20 cellular contexts compared by ENCODE assay signal in genomic region chr2:234240917-234241316, GRCh38.
A peak's percentile ranks its signal among the peaks of the same experiment; 100 is the strongest.
DNase-seq lines count a peak whose midpoint lies in the region; ATAC-seq and TF ChIP-seq lines count a peak whose summit lies in the region.
"Had no signal": no experiment of that assay in that cellular context is flagged by ENCODE, and none has a peak within 500 bp of the region (broad histone marks: within the 10 kb centered on the region; RNA-seq: fewer than 3 reads in every experiment).

No MANE protein-coding gene starts in this region.

- peaks cover 13 to 52% of the 10 kb centered on the region in 2 experiments for H3K4me1 ChIP-seq in HCT116 (ENCODE audit: control insufficient read depth in 1 of 2, insufficient read depth in 2 of 2, low read length in 2 of 2)
- peaks cover 48% of the 10 kb centered on the region for H3K4me1 ChIP-seq in foreskin keratinocyte
- H3K4me1 ChIP-seq in gastrocnemius medialis = no peaks in the 10 kb centered on the region

- no peaks in the 10 kb centered on the region for H3K36me3 ChIP-seq in HCT116 (ENCODE audit: control insufficient read depth in 1 of 2, insufficient read depth in 2 of 2, low read length in 2 of 2)
- no peaks in the 10 kb centered on the region for H3K36me3 ChIP-seq in gastrocnemius medialis
- H3K36me3 ChIP-seq: transverse colon had no signal

- H3K4me2 ChIP-seq in HCT116 (ENCODE audit: low read length) = peak overlapping the region; percentile 49

- H3K27ac ChIP-seq in HCT116 (ENCODE audit: low read depth, low read length) (no peak overlapping the region), foreskin keratinocyte (peak overlapping the region; percentile 94), gastrocnemius medialis (no peak overlapping the region)
- H3K27ac ChIP-seq: transverse colon had no signal

- TF ChIP-seq CTCF in HCT116 (IDR thresholded peaks at IDR 0.05 in 2 of 3, conservative IDR thresholded peaks at IDR 0.05 in 1 of 3; ENCODE audit: borderline replicate concordance in 1 of 3, insufficient read depth in 1 of 3, low read depth in 2 of 3, low read length in 2 of 3) (no peak), foreskin keratinocyte (conservative IDR thresholded peaks at IDR 0.05) (no peak), gastrocnemius medialis (IDR thresholded peaks at IDR 0.05 in 4 of 5, conservative IDR thresholded peaks at IDR 0.05 in 1 of 5) (no peak)

- no peaks in the 10 kb centered on the region for H3K9me3 ChIP-seq in HCT116 (ENCODE audit: control insufficient read depth in 1 of 2, insufficient read depth in 1 of 2, low read depth in 1 of 2, low read length in 2 of 2)
- no peaks in the 10 kb centered on the region for H3K9me3 ChIP-seq in gastrocnemius medialis
- H3K9me3 ChIP-seq: transverse colon had no signal

- POLR2A ChIA-PET in HCT116 (lab: Charles Lee) = interaction anchor here (1.1 kb wide), 1 partner anchor 9 kb away, joined by 4 read pairs; no protein-coding TSS in a partner anchor

- H3K79me2 ChIP-seq in HCT116 (ENCODE audit: insufficient read depth, low read length) = no peaks in the 10 kb centered on the region

- TF ChIP-seq RAD21 in HCT116 (IDR thresholded peaks at IDR 0.05; ENCODE audit: low read depth) = no peak

- no peak overlapping the region for H2AFZ ChIP-seq in HCT116 (ENCODE audit: low read depth, low read length, poor library complexity, severe bottlenecking)

- TF ChIP-seq POLR2A in HCT116 (IDR thresholded peaks at IDR 0.05; ENCODE audit: borderline replicate concordance, extremely low read depth, insufficient read depth, insufficient read length) (no peak), gastrocnemius medialis (IDR thresholded peaks at IDR 0.05) (no peak)

- H3K9ac ChIP-seq in HCT116 (ENCODE audit: low read length) = 0 out of 2 replicates have a peak overlapping the region, but pooled peaks have one; percentile 0

- ATAC-seq in HCT116 (peak; percentile 50), SK-N-SH treated with all-trans-retinoic acid at 6 μM for 48 hours (peak; percentile 32; the same call in 2 of the 3 replicates), foreskin keratinocyte (peak; percentile 80), GM18909 (IDR thresholded peaks at IDR 0.05; ENCODE audit: poor library complexity, unreplicated experiment) (no peak), gastrocnemius medialis (no peak), GM18861 (IDR thresholded peaks at IDR 0.05; ENCODE audit: unreplicated experiment) (no peak)
- ATAC-seq: activated T-cell treated with anti-CD3 and anti-CD28 coated beads, Interleukin-2, amount 50 U/mL, for 4 hours; right cardiac atrium; stimulated activated effector memory CD8-positive, alpha-beta T cell treated with anti-CD3 and anti-CD28 coated beads, Interleukin-12 subunit alpha, Interleukin-12 subunit beta, amount 100 ng/mL, for 72 hours had no signal

- no peak overlapping the region; a peak in 1 of 4 replicates for H3K4me3 ChIP-seq in HCT116 (replicated peaks in 1 of 2; ENCODE audit: low read depth in 1 of 2, low read length in 2 of 2)
- H3K4me3 ChIP-seq in gastrocnemius medialis = no peak overlapping the region
- H3K4me3 ChIP-seq: lung, transverse colon had no signal

- RAD21 ChIA-PET in HCT116 (lab: Charles Lee; ENCODE audit: low non-redundant PET in 1 of 2, low total read pairs in 2 of 2, uncharacterized antibody in 2 of 2, unreplicated experiment in 2 of 2) = no interaction called here

- intact Hi-C loops in HCT116 (cut with micrococcal nuclease) = no loop called here
- intact Hi-C loops in gastrocnemius medialis (cut with DNase I; ENCODE audit: low total_unique reads) = no loop called here

- H3K9me2 ChIP-seq in HCT116 (ENCODE audit: insufficient read depth) = no peaks in the 10 kb centered on the region

- CTCF ChIA-PET in HCT116 (lab: Charles Lee) = no interaction called here

- no TSS peak for BruUV-seq in HCT116 (replicated peaks; lab: Mats Ljungman, UMichigan)

- in situ Hi-C loops in gastrocnemius medialis (cut with MboI; ENCODE audit: low sequenced_read_pairs in 4 of 4) = no loop called here

- H3K27me3 ChIP-seq in HCT116 (ENCODE audit: insufficient read depth, low read length) (no peaks in the 10 kb centered on the region), foreskin keratinocyte (no peaks in the 10 kb centered on the region), gastrocnemius medialis (no peaks in the 10 kb centered on the region)
- H3K27me3 ChIP-seq: transverse colon had no signal

- H4K20me1 ChIP-seq in HCT116 (ENCODE audit: insufficient read depth) = no peaks in the 10 kb centered on the region

- peak; percentile 93 for DNase-seq in A172 (ENCODE audit: low spot score)
- DNase-seq in HCT116 (ENCODE audit: low read depth, low spot score) = no peak
- peak; percentile 81 to 90 for DNase-seq in foreskin keratinocyte
- no peak for DNase-seq in gastrocnemius medialis
- no peak for DNase-seq in stimulated activated CD8-positive, alpha-beta memory T cell treated with anti-CD3 and anti-CD28 coated beads, Interleukin-4, amount 100 ng/mL, for 48 hours
- DNase-seq: 8988T; activated CD4-positive, alpha-beta T cell treated with anti-CD3 and anti-CD28 coated beads for 1 hour; activated T-cell treated with anti-CD3 and anti-CD28 coated beads, Interleukin-2, amount 50 U/mL, for 4 hours; Calu3; H9; MM.1S; NCI-H2081; right cardiac atrium; stimulated activated CD4-positive, alpha-beta T cell treated with anti-CD3 and anti-CD28 coated beads, Interleukin-4, amount 100 ng/mL, for 4 hours; transverse colon had no signal

TF ChIP-seq in HCT116, 20 proteins besides CTCF, POLR2A, EP300 and RAD21 (continues in another document):
- TF ChIP-seq JUND (IDR thresholded peaks at IDR 0.05) (no peak), YY1 (IDR thresholded peaks at IDR 0.05; ENCODE audit: extremely low read depth, insufficient replicate concordance, low read depth, low read length) (no peak), ZNF274 (IDR thresholded peaks at IDR 0.05; ENCODE audit: low read depth, low read length) (no peak), SP1 (IDR thresholded peaks at IDR 0.05; ENCODE audit: low read depth) (no peak), EGR1 (IDR thresholded peaks at IDR 0.05; ENCODE audit: low read depth) (no peak), MAX (IDR thresholded peaks at IDR 0.05) (no peak), EZH2 (IDR thresholded peaks at IDR 0.05) (no peak), CEBPB (IDR thresholded peaks at IDR 0.05; ENCODE audit: low read depth) (no peak), SIN3A (IDR thresholded peaks at IDR 0.05; ENCODE audit: low read depth) (no peak), CBX3 (IDR thresholded peaks at IDR 0.05; ENCODE audit: low read depth) (no peak), FOSL1 (IDR thresholded peaks at IDR 0.05; ENCODE audit: low read depth) (no peak), SRF (IDR thresholded peaks at IDR 0.05; ENCODE audit: low read depth) (no peak), EZH2phosphoT487 (IDR thresholded peaks at IDR 0.05; ENCODE audit: borderline replicate concordance) (no peak)

TF ChIP-seq in SK-N-SH treated with all-trans-retinoic acid at 6 μM for 48 hours, 23 proteins besides CTCF, POLR2A, EP300 and RAD21 (continues in another document):
- TF ChIP-seq OSR1 (CRISPR knock-in tag; IDR thresholded peaks at IDR 0.05) (no peak), SNAI2 (CRISPR knock-in tag; IDR thresholded peaks at IDR 0.05) (no peak), ESRRG (CRISPR knock-in tag; IDR thresholded peaks at IDR 0.05) (no peak), RARB (CRISPR knock-in tag; IDR thresholded peaks at IDR 0.05) (no peak), CSDC2 (CRISPR knock-in tag; IDR thresholded peaks at IDR 0.05) (no peak), TSHZ2 (CRISPR knock-in tag; IDR thresholded peaks at IDR 0.05) (no peak), CREB5 (CRISPR knock-in tag; IDR thresholded peaks at IDR 0.05; ENCODE audit: low read depth) (no peak), BACH2 (CRISPR knock-in tag; IDR thresholded peaks at IDR 0.05; ENCODE audit: borderline replicate concordance) (no peak), TOX (CRISPR knock-in tag; IDR thresholded peaks at IDR 0.05; ENCODE audit: borderline replicate concordance) (no peak)

Comparison
In these comparisons a context has a peak if more than half of its experiments do, and no peak if none do; other contexts are left out.
1. DNase-seq: peak in A172 (single experiment) and foreskin keratinocyte (2 of 2); none in HCT116 (single experiment), gastrocnemius medialis (0 of 2) and stimulated activated CD8-positive, alpha-beta memory T cell treated with anti-CD3 and anti-CD28 coated beads, Interleukin-4, amount 100 ng/mL, for 48 hours (single experiment).
2. ATAC-seq: peak in HCT116 (single experiment), SK-N-SH treated with all-trans-retinoic acid at 6 μM for 48 hours (single experiment) and foreskin keratinocyte (single experiment); none in GM18909 (single experiment), gastrocnemius medialis (0 of 2) and GM18861 (single experiment).